In the genomic region with DNA sequence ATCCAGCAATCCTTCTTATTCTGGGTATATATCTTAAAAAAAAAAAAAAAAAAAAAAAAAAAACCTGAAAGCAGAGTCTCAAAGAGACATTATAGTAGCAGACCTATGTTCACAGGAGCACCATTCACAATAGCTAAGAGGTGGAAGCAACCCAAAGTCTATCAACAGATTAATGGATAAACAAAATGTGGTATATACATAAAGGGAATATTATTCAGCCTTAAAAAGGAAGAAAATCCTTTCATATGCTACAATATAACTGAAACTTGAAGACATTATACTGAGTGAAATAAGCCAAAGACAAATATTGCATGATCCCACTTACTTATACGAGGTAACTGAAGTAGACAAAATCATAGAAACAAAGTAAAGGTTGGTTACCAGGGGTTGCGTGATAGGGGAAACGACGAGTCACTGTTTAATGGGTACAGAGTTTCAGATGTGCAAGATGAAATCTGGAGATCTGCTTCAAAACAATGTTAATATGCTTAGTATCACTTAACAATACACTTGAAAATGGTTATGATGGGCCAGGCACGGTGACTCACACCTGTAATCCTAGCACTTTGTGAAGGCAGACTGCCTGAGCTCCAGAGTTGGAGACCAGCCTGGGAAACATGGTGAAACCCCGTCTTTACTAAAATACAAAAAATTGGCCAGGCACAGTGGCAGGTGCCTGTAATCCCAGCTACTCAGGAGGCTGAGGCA, we compare ENCODE assay signal across 1 cellular context.
TF ChIP-seq lines count a peak whose summit lies in the region.

No MANE protein-coding gene starts in this region.

TF ChIP-seq in HEK293, 187 proteins besides CTCF, POLR2A, EP300 and RAD21 (continued from another document):
- 0 out of 2 replicates have a peak, but pooled peaks have one; percentile 18 for TF ChIP-seq SP7 (tag by site-specific recombination; IDR thresholded peaks at IDR 0.05)
- TF ChIP-seq KLF9 (tag by site-specific recombination; IDR thresholded peaks at IDR 0.05; ENCODE audit: low read depth), result no peak
- TF ChIP-seq GLI2 (tag by site-specific recombination; IDR thresholded peaks at IDR 0.05; ENCODE audit: borderline replicate concordance, low read depth), result no peak
- TF ChIP-seq ZNF626 (tag by site-specific recombination; IDR thresholded peaks at IDR 0.05), result no peak
- no peak for TF ChIP-seq MYNN (tag by site-specific recombination; IDR thresholded peaks at IDR 0.05; ENCODE audit: borderline replicate concordance)
- 0 out of 2 replicates have a peak, but pooled peaks have one; percentile 15 for TF ChIP-seq ZNF366 (tag by site-specific recombination; conservative IDR thresholded peaks at IDR 0.05)
- no peak for TF ChIP-seq ZNF266 (tag by site-specific recombination; IDR thresholded peaks at IDR 0.05; ENCODE audit: low read depth)
- peak; percentile 80 for TF ChIP-seq ZNF146 (tag by site-specific recombination; IDR thresholded peaks at IDR 0.05)
- TF ChIP-seq HOXC10 (CRISPR knock-in tag; IDR thresholded peaks at IDR 0.05), result no peak
- no peak for TF ChIP-seq ZNF610 (tag by site-specific recombination; IDR thresholded peaks at IDR 0.05; ENCODE audit: borderline replicate concordance)
- TF ChIP-seq, protein P1, sequence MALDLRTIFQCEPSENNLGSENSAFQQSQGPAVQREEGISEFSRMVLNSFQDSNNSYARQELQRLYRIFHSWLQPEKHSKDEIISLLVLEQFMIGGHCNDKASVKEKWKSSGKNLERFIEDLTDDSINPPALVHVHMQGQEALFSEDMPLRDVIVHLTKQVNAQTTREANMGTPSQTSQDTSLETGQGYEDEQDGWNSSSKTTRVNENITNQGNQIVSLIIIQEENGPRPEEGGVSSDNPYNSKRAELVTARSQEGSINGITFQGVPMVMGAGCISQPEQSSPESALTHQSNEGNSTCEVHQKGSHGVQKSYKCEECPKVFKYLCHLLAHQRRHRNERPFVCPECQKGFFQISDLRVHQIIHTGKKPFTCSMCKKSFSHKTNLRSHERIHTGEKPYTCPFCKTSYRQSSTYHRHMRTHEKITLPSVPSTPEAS (tag by site-specific recombination; IDR thresholded peaks at IDR 0.05), result no peak
- no peak for TF ChIP-seq EGR2 (tag by site-specific recombination; IDR thresholded peaks at IDR 0.05; ENCODE audit: low read depth)
- TF ChIP-seq ZFHX2 (tag by site-specific recombination; conservative IDR thresholded peaks at IDR 0.05), result no peak
